In genomic region chr7:135662373-135663114, GRCh38 we compare ENCODE assay signal across 8 cellular contexts. TPM values are rescaled to one million over a fixed set of nuclear protein-coding genes. Genes with fewer than 3 reads are reported as not detected.
DNase-seq lines count a peak whose midpoint lies in the region; ATAC-seq and TF ChIP-seq lines count a peak whose summit lies in the region.

STMP1 (plus strand) TSS chr7:135662514.

- peaks cover 36% of the 10 kb centered on the region for H3K4me1 ChIP-seq in psoas muscle
- H3K4me1 ChIP-seq in urinary bladder (ENCODE audit: insufficient read depth), result no peaks in the 10 kb centered on the region

- ATAC-seq in GM18502 (IDR thresholded peaks at IDR 0.05; ENCODE audit: poor library complexity, unreplicated experiment) (peak; percentile 96), HG02938 (IDR thresholded peaks at IDR 0.05; ENCODE audit: unreplicated experiment) (peak; percentile 87), left ventricle myocardium superior (peak; percentile 99), psoas muscle (peak; percentile 99)

- no peak for TF ChIP-seq CTCF in psoas muscle (IDR thresholded peaks at IDR 0.05)

- H3K4me3 ChIP-seq in psoas muscle (peak within 1 kb of the TSS; percentile 100), urinary bladder (ENCODE audit: low read depth, low read length) (peak within 1 kb of the TSS; percentile 79)

- DNase-seq in NCI-H1694 treated with DMSO at 0.1 percent for 48 hours (lab: John Stamatoyannopoulos, UW) (peak; percentile 88), T-helper 2 cell (peak; percentile 90 to 98 (median 94)), left ventricle myocardium superior (peak; percentile 99), psoas muscle (peak; percentile 97 to 98)

- H3K36me3 ChIP-seq in psoas muscle (ENCODE audit: insufficient read depth in 1 of 2, low read depth in 1 of 2), result no peaks in the 10 kb centered on the region
- no peaks in the 10 kb centered on the region for H3K36me3 ChIP-seq in urinary bladder (ENCODE audit: insufficient read depth)

- H3K27me3 ChIP-seq in psoas muscle (ENCODE audit: insufficient read depth in 3 of 3, low read length in 2 of 3), result no peaks in the 10 kb centered on the region

- H3K27ac ChIP-seq in angular gyrus (ENCODE audit: low read depth, low read length) (peak within 1 kb of the TSS; percentile 87), psoas muscle (peak within 1 kb of the TSS; percentile 98), urinary bladder (ENCODE audit: low read depth) (peak within 1 kb of the TSS; percentile 87)

- no peaks in the 10 kb centered on the region for H3K9me3 ChIP-seq in psoas muscle

- 0% methylated on average over 35 to 60 of the region's 60 CpGs for WGBS in psoas muscle, 3 donors
- under 1% methylated on average over 60 of the region's 60 CpGs for WGBS in urinary bladder

- intact Hi-C loops in left ventricle myocardium superior (cut with micrococcal nuclease), result no loop called here
- intact Hi-C loops in psoas muscle (cut with DNase I), result loop anchor here (5.0 to 10.0 kb wide), 3 partner anchors 140 to 315 kb away; partner anchors contain the start of gene MTPN (in 2 of the 2)

RNA-seq across cellular contexts. Expression of gene STMP1, which starts in this region (rescaled TPM):
- total RNA-seq in left ventricle myocardium superior (30.3 TPM), psoas muscle (10 to 100 TPM; 23.9 to 28.0 (median 24.9) TPM), urinary bladder (36.7 TPM)
- polyA plus RNA-seq in psoas muscle (10 to 100 TPM; 17.1 to 42.0 (median 25.8) TPM), urinary bladder (34.2 TPM)

Comparison
In these comparisons a context has a peak if more than half of its experiments do, and no peak if none do; other contexts are left out.
1. Peak in every context shown above with its lines: DNase-seq, ATAC-seq, H3K4me3 ChIP-seq and H3K27ac ChIP-seq.